20 cellular contexts compared by ENCODE assay signal in the genomic region with DNA sequence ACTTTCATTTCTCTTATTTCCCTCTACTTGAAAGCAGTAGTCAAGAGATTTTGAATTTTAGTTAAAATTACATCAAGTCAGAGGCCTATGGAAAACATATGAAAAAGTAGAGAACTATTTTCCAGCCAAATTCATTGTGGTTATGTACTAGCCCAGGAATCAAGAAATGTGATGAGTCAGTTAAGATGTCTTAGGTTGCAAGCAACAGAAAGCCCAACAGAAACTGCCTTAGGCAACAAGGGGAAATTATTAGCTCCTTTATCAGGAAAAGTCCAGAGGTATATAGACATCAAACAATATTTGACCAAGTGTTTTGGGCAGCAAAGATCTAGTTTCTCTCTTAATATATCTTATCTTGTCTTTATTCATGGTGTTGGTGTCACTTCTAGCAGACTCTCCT. TPM values are rescaled to one million over a fixed set of nuclear protein-coding genes. Genes with fewer than 3 reads are reported as not detected.
DNase-seq lines count a peak whose midpoint lies in the region; ATAC-seq, FAIRE-seq and TF ChIP-seq lines count a peak whose summit lies in the region.
"Had no signal": no experiment of that assay in that cellular context is flagged by ENCODE, and none has a peak within 500 bp of the region (broad histone marks: within the 10 kb centered on the region; RNA-seq: fewer than 3 reads in every experiment).

No MANE protein-coding gene starts in this region.

- H3K4me3 Mint-ChIP-seq in astrocyte (ENCODE audit: unreplicated experiment) (no peak overlapping the region), Caco-2 (ENCODE audit: unreplicated experiment) (no peak overlapping the region)
- H3K4me3 Mint-ChIP-seq: CD8-positive, alpha-beta T cell; H9 had no signal

- H3K9me3 Mint-ChIP-seq in astrocyte (ENCODE audit: unreplicated experiment), result no peaks in the 10 kb centered on the region
- no peaks in the 10 kb centered on the region for H3K9me3 Mint-ChIP-seq in Caco-2 (ENCODE audit: unreplicated experiment)

- DNase-seq in M059J (ENCODE audit: low read depth) (peak; percentile 72), astrocyte (ENCODE audit: low read depth) (no peak), epithelial cell of prostate (ENCODE audit: low read depth, low spot score) (peak; percentile 27), renal cortical epithelial cell (ENCODE audit: low read depth) (peak; percentile 6), cerebellar nuclear complex (lab: John Stamatoyannopoulos, UW) (no peak), Caco-2 (no peak)
- DNase-seq: CD8-positive, alpha-beta T cell; DMS53; H9; NCI-H1105 treated with DMSO at 0.1 percent for 48 hours; NCI-H1694 treated with DMSO at 0.1 percent for 48 hours; NCI-H524; NCI-H82; OCI-M1; SIG-M5 had no signal

- no TSS peak for BruUV-seq in Caco-2 (replicated peaks; lab: Mats Ljungman, UMichigan)

- H3K4me2 ChIP-seq in astrocyte (ENCODE audit: low read length), result no peak overlapping the region
- H3K4me2 ChIP-seq: BLaER1 treated with 17β-estradiol and CSF1 and Interleukin-3, amounts not matched to agents 10 nM and 100 nM had no signal

- no peaks in the 10 kb centered on the region for H3K4me1 Mint-ChIP-seq in astrocyte (ENCODE audit: low read depth, unreplicated experiment)
- no peaks in the 10 kb centered on the region for H3K4me1 Mint-ChIP-seq in Caco-2 (ENCODE audit: low read depth, unreplicated experiment)

- POLR2A ChIA-PET in Caco-2 (lab: Charles Lee), result no interaction called here

- peak; percentile 60 for FAIRE-seq in astrocyte (lab: Jason Lieb, UNC)

- no peak overlapping the region for H3K9ac ChIP-seq in astrocyte (ENCODE audit: low read length)
- H3K9ac ChIP-seq: BLaER1 treated with 17β-estradiol and CSF1 and Interleukin-3, amounts not matched to agents 10 nM and 100 nM had no signal

- no peaks in the 10 kb centered on the region for H3K79me2 ChIP-seq in astrocyte (ENCODE audit: insufficient read depth, low read length)

- no peak for ATAC-seq in HG02759 (IDR thresholded peaks at IDR 0.05; ENCODE audit: unreplicated experiment)
- ATAC-seq: CD8-positive, alpha-beta T cell; SK-N-SH treated with all-trans-retinoic acid at 6 μM for 48 hours had no signal

- H3K4me1 ChIP-seq in astrocyte (ENCODE audit: insufficient read depth, low read length), result no peaks in the 10 kb centered on the region
- H3K4me1 ChIP-seq in Caco-2, result no peaks in the 10 kb centered on the region
- H3K4me1 ChIP-seq: BLaER1 treated with 17β-estradiol and CSF1 and Interleukin-3, amounts not matched to agents 10 nM and 100 nM had no signal

- H3K36me3 Mint-ChIP-seq in astrocyte (ENCODE audit: low read depth, unreplicated experiment) (no peaks in the 10 kb centered on the region), Caco-2 (ENCODE audit: insufficient read depth, unreplicated experiment) (no peaks in the 10 kb centered on the region)
- H3K36me3 Mint-ChIP-seq: CD8-positive, alpha-beta T cell had no signal

- H3K4me3 ChIP-seq in astrocyte (ENCODE audit: insufficient read depth, low read depth, low read length), result no peak overlapping the region
- no peak overlapping the region for H3K4me3 ChIP-seq in Caco-2 (ENCODE audit: low read depth, low read length)
- H3K4me3 ChIP-seq: BLaER1 treated with 17β-estradiol and CSF1 and Interleukin-3, amounts not matched to agents 10 nM and 100 nM had no signal

- no peaks in the 10 kb centered on the region for H3K27me3 Mint-ChIP-seq in astrocyte (ENCODE audit: low read depth, unreplicated experiment)
- H3K27me3 Mint-ChIP-seq in Caco-2 (ENCODE audit: insufficient read depth, unreplicated experiment), result no peaks in the 10 kb centered on the region

- H2AFZ ChIP-seq in astrocyte (ENCODE audit: low read depth, low read length), result no peak overlapping the region

- H3K27ac Mint-ChIP-seq in astrocyte (ENCODE audit: unreplicated experiment) (no peak overlapping the region), Caco-2 (ENCODE audit: unreplicated experiment) (no peak overlapping the region)
- H3K27ac Mint-ChIP-seq: CD8-positive, alpha-beta T cell; H9 had no signal

- H3K9me3 ChIP-seq in astrocyte (ENCODE audit: insufficient read depth, low read depth, low read length) (no peaks in the 10 kb centered on the region), Caco-2 (no peaks in the 10 kb centered on the region)

- intact Hi-C loops in Caco-2 (cut with micrococcal nuclease; ENCODE audit: unreplicated experiment), result no loop called here

- H3K27me3 ChIP-seq in astrocyte (ENCODE audit: insufficient read depth, low read length), result no peaks in the 10 kb centered on the region
- H3K27me3 ChIP-seq in Caco-2 (replicated peaks; ENCODE audit: control insufficient read depth, insufficient read depth, low read length), result no peaks in the 10 kb centered on the region

- no peaks in the 10 kb centered on the region for H4K20me1 ChIP-seq in astrocyte (ENCODE audit: insufficient read depth, low read length)
- H4K20me1 ChIP-seq: BLaER1 treated with 17β-estradiol and CSF1 and Interleukin-3, amounts not matched to agents 10 nM and 100 nM had no signal

- no peak for TF ChIP-seq CTCF in astrocyte (IDR thresholded peaks at IDR 0.05; ENCODE audit: insufficient read depth, low read depth, low read length)
- no peak for TF ChIP-seq CTCF in Caco-2 (IDR thresholded peaks at IDR 0.05; ENCODE audit: insufficient read depth in 1 of 2, low read depth in 1 of 2, low read length in 1 of 2, severe bottlenecking in 1 of 2, unreplicated experiment in 1 of 2)

- CTCF ChIA-PET in Caco-2 (lab: Charles Lee), result no interaction called here

- H3K36me3 ChIP-seq in astrocyte (ENCODE audit: insufficient read depth, low read length), result no peaks in the 10 kb centered on the region
- no peaks in the 10 kb centered on the region for H3K36me3 ChIP-seq in Caco-2 (ENCODE audit: control insufficient read depth, insufficient read depth, low read length)
- H3K36me3 ChIP-seq: BLaER1 treated with 17β-estradiol and CSF1 and Interleukin-3, amounts not matched to agents 10 nM and 100 nM had no signal

- H3K27ac ChIP-seq in astrocyte (ENCODE audit: low read depth, low read length) (no peak overlapping the region), epithelial cell of prostate (no peak overlapping the region)
- H3K27ac ChIP-seq: BLaER1 treated with 17β-estradiol and CSF1 and Interleukin-3, amounts not matched to agents 10 nM and 100 nM; RWPE1 had no signal

RNA-seq across cellular contexts. Expression of a gene that starts 37.8 kb away (rescaled TPM):
- total RNA-seq in M059J (2014; rRNA removed; shearing (Covaris generic)), result 0.07 TPM in 1 of 2 replicates, not detected in the other
- 0.09 TPM in 1 of 2 replicates, not detected in the other for total RNA-seq in astrocyte
- total RNA-seq in renal cortical epithelial cell, result not detected in 2 replicates
- total RNA-seq in Caco-2 (2022), result not detected in 2 replicates
- total RNA-seq: A673; CD8-positive, alpha-beta T cell; H9 had no signal

RNA-seq across cellular contexts. Expression of a gene that starts 53.6 kb away (rescaled TPM):
- total RNA-seq in M059J (2014; rRNA removed; shearing (Covaris generic)), result 51.3 and 64.9 TPM in 2 replicates
- 29.0 and 31.2 TPM in 2 replicates for total RNA-seq in astrocyte
- total RNA-seq in renal cortical epithelial cell, result 22.9 and 26.9 TPM in 2 replicates
- total RNA-seq in Caco-2 (2022), result 24.9 and 26.6 TPM in 2 replicates

Comparison
In these comparisons a context has a peak if more than half of its experiments do, and no peak if none do; other contexts are left out.
1. DNase-seq: peak in M059J (single experiment), epithelial cell of prostate (single experiment) and renal cortical epithelial cell (single experiment); none in astrocyte (single experiment), cerebellar nuclear complex (0 of 2) and Caco-2 (0 of 2).